In genomic region chr5:159786201-159786600, GRCh38 we compare ENCODE assay signal across 25 cellular contexts.
"Had no signal": no experiment of that assay in that cellular context is flagged by ENCODE, and none has a peak within 500 bp of the region (broad histone marks: within the 10 kb centered on the region; RNA-seq: fewer than 3 reads in every experiment).

No MANE protein-coding gene starts in this region.

- H3K36me3 ChIP-seq: adrenal gland, brain microvascular endothelial cell, heart left ventricle, upper lobe of left lung, WERI-Rb-1 had no signal

- H3K4me1 ChIP-seq: parathyroid adenoma, psoas muscle had no signal

- H3K4me3 ChIP-seq: adrenal gland, heart left ventricle, psoas muscle, testis, upper lobe of left lung had no signal

- H3K9me3 ChIP-seq: adrenal gland, heart left ventricle, psoas muscle, testis, upper lobe of left lung had no signal

- ATAC-seq: activated CD4-positive, CD25-positive, alpha-beta regulatory T cell treated with anti-CD3 and anti-CD28 coated beads, Interleukin-2, amount 50 U/mL, for 24 hours; left lobe of liver; naive thymus-derived CD8-positive, alpha-beta T cell had no signal

- DNase-seq: activated CD4-positive, alpha-beta T cell treated with anti-CD3 and anti-CD28 coated beads for 48 hours; activated CD4-positive, alpha-beta T cell treated with anti-CD3 and anti-CD28 coated beads, Interleukin-2, amount 50 U/mL, for 48 hours; activated CD8-positive, alpha-beta memory T cell treated with anti-CD3 and anti-CD28 coated beads for 24 hours; activated effector memory CD4-positive, alpha-beta T cell treated with Interleukin-2 at 50 U/mL for 16 hours; activated naive CD4-positive, alpha-beta T cell treated with Interleukin-2 at 50 U/mL for 16 hours; adrenal gland; brain microvascular endothelial cell; caudate nucleus; heart left ventricle; hypothalamus; kidney glomerular epithelial cell; naive thymus-derived CD8-positive, alpha-beta T cell; nucleus accumbens; psoas muscle; stimulated activated CD4-positive, alpha-beta T cell treated with anti-CD3 and anti-CD28 coated beads, Interleukin-2, amount 100 ng/mL, for 48 hours; stimulated activated naive CD4-positive, alpha-beta T cell treated with Interleukin-2 at 50 U/mL for 16 hours; testis; upper lobe of left lung; WERI-Rb-1 had no signal

- FAIRE-seq: astrocyte, endothelial cell of umbilical vein, TTC549 had no signal

- H3K27ac ChIP-seq: brain microvascular endothelial cell, parathyroid adenoma, psoas muscle, WERI-Rb-1 had no signal

- H3K27me3 ChIP-seq: adrenal gland, brain microvascular endothelial cell, heart left ventricle, testis, upper lobe of left lung had no signal
